26 cellular contexts compared by ENCODE assay signal in the genomic region with DNA sequence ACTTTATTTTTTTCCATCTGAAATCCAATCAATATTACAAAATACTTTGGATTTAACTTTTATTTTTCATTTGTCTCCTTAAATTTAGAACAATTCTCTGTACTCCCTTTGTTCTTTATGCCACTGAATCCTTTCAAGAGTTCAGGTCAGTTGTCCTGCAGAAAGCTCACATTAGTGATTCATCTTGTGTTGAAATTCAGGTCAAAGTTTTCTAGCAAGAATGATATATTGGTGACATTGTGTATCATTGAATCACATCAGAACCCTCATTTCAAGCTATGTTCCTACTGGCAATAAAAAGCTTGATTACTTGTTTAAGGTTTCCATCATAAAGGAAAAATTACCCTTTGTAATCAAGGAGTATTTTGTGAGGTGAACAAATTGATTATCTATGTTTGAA.
"Had no signal": no experiment of that assay in that cellular context is flagged by ENCODE, and none has a peak within 500 bp of the region (broad histone marks: within the 10 kb centered on the region; RNA-seq: fewer than 3 reads in every experiment).

No MANE protein-coding gene starts in this region.

- FAIRE-seq: urothelium cell line had no signal

- DNase-seq: stimulated activated CD4-positive, alpha-beta T cell treated with anti-CD3 and anti-CD28 coated beads, Interleukin-2, amount 100 ng/mL, for 48 hours; stimulated activated CD4-positive, alpha-beta T cell treated with anti-CD3 and anti-CD28 coated beads, Interleukin-4, amount 100 ng/mL, for 1 hour; stimulated activated CD4-positive, alpha-beta T cell treated with anti-CD3 and anti-CD28 coated beads, Interleukin-4, amount 100 ng/mL, for 24 hours; stimulated activated CD4-positive, alpha-beta T cell treated with anti-CD3 and anti-CD28 coated beads, Interleukin-4, amount 100 ng/mL, for 4 hours; stimulated activated CD8-positive, alpha-beta memory T cell treated with anti-CD3 and anti-CD28 coated beads, Interleukin-4, amount 100 ng/mL, for 48 hours; stimulated activated naive B cell treated with anti-CD40 and anti-IgM and Interleukin-4, amounts not matched to agents 10 μg/mL and 1 μg/mL and 100 μg/mL, for 72 hours; stimulated activated naive CD4-positive, alpha-beta T cell; stimulated activated naive CD4-positive, alpha-beta T cell treated with Interleukin-2 at 50 U/mL for 16 hours; stimulated activated naive CD8-positive, alpha-beta T cell treated with anti-CD3 and anti-CD28 coated beads, Interleukin-15, amount 100 ng/mL, for 72 hours; stimulated activated naive CD8-positive, alpha-beta T cell treated with anti-CD3 and anti-CD28 coated beads, Interleukin-15, Interleukin-2, amounts not matched to agents 100 U/mL and 50 U/mL, for 24 hours; stomach; substantia nigra; testis; thyroid gland; tibial artery; trophoblast cell; upper lobe of left lung; upper lobe of right lung; uterus had no signal

- H3K9me3 ChIP-seq: stomach, testis, thoracic aorta, thyroid gland, tibial artery, tibial nerve, upper lobe of left lung, upper lobe of right lung, uterus, vagina had no signal

- H3K4me1 ChIP-seq: suprapubic skin, testis, thyroid gland, tibial artery, tibial nerve, upper lobe of left lung, upper lobe of right lung, uterus, vagina had no signal

- ATAC-seq: stimulated activated effector memory CD8-positive, alpha-beta T cell treated with anti-CD3 and anti-CD28 coated beads, Interleukin-12 subunit alpha, Interleukin-12 subunit beta, amount 100 ng/mL, for 72 hours; stimulated activated memory B cell treated with anti-CD40 and anti-IgM and Interleukin-4, amounts not matched to agents 10 μg/mL and 1 μg/mL and 100 μg/mL, for 72 hours; stimulated activated naive B cell treated with anti-CD40 and anti-IgM and Interleukin-4, amounts not matched to agents 10 μg/mL and 1 μg/mL and 100 μg/mL, for 72 hours; stimulated activated naive CD8-positive, alpha-beta T cell treated with anti-CD3 and anti-CD28 coated beads, Interleukin-15, amount 100 ng/mL, for 72 hours; stimulated activated naive CD8-positive, alpha-beta T cell treated with anti-CD3 and anti-CD28 coated beads, Interleukin-15, Interleukin-2, amounts not matched to agents 100 U/mL and 50 U/mL, for 24 hours; upper lobe of right lung had no signal

- H3K4me3 ChIP-seq: stomach, suprapubic skin, testis, thoracic aorta, thyroid gland, tibial artery, tibial nerve, upper lobe of left lung, upper lobe of right lung, uterus, vagina had no signal

- H3K36me3 ChIP-seq: stomach, suprapubic skin, thoracic aorta, thyroid gland, tibial artery, tibial nerve, upper lobe of left lung, upper lobe of right lung, uterus, vagina had no signal

- H3K27me3 ChIP-seq: stomach, suprapubic skin, testis, thyroid gland, tibial artery, tibial nerve, upper lobe of left lung, upper lobe of right lung, uterus, vagina had no signal

- H3K27ac ChIP-seq: stomach, suprapubic skin, testis, thoracic aorta, thyroid gland, tibial artery, tibial nerve, upper lobe of left lung, upper lobe of right lung, uterus, vagina had no signal
